Comparison of ENCODE assay signal across 9 cellular contexts in genomic region chr6:93721386-93722048, GRCh38.
A peak's percentile ranks its signal among the peaks of the same experiment; 100 is the strongest.
DNase-seq lines count a peak whose midpoint lies in the region; ATAC-seq lines count a peak whose summit lies in the region.
"Had no signal": no experiment of that assay in that cellular context is flagged by ENCODE, and none has a peak within 500 bp of the region (broad histone marks: within the 10 kb centered on the region; RNA-seq: fewer than 3 reads in every experiment).

No MANE protein-coding gene starts in this region.

- no peaks in the 10 kb centered on the region for H3K4me1 Mint-ChIP-seq in naive thymus-derived CD4-positive, alpha-beta T cell
- H3K4me1 Mint-ChIP-seq: activated CD4-positive, alpha-beta T cell treated with anti-CD3 and anti-CD28 coated beads, Interleukin-2, amount 10 ng/mL, durations not matched to agents 7 days and 5 days had no signal

- H3K27me3 Mint-ChIP-seq in naive thymus-derived CD4-positive, alpha-beta T cell, result no peaks in the 10 kb centered on the region
- H3K27me3 Mint-ChIP-seq: activated CD4-positive, alpha-beta T cell treated with anti-CD3 and anti-CD28 coated beads, Interleukin-2, amount 10 ng/mL, durations not matched to agents 7 days and 5 days had no signal

- no peak for ATAC-seq in HG03039 (IDR thresholded peaks at IDR 0.05; ENCODE audit: unreplicated experiment)
- ATAC-seq in naive thymus-derived CD4-positive, alpha-beta T cell, result no peak

- peaks cover 0 to 15% (median 2%) of the 10 kb centered on the region in 11 donors for H3K9me3 Mint-ChIP-seq in naive thymus-derived CD4-positive, alpha-beta T cell
- H3K9me3 Mint-ChIP-seq: activated CD4-positive, alpha-beta T cell treated with anti-CD3 and anti-CD28 coated beads, Interleukin-2, amount 10 ng/mL, durations not matched to agents 7 days and 5 days had no signal

- CTCF ChIA-PET in naive thymus-derived CD4-positive, alpha-beta T cell (lab: Charles Lee), result no interaction called here

- intact Hi-C loops in naive thymus-derived CD4-positive, alpha-beta T cell (cut with micrococcal nuclease), result no loop called here

- H3K9me3 ChIP-seq in ectodermal cell (ENCODE audit: control insufficient read depth, low read length), result no peaks in the 10 kb centered on the region
- peaks cover 0 to 1% (median 0%) of the 10 kb centered on the region in 3 experiments for H3K9me3 ChIP-seq in naive thymus-derived CD4-positive, alpha-beta T cell (ENCODE audit: control insufficient read depth in 2 of 3, low read length in 3 of 3)

- DNase-seq in HCEC 1CT (peak; percentile 40), NCI-H2227 treated with DMSO at 0.1 percent for 48 hours (lab: John Stamatoyannopoulos, UW) (peak; percentile 29), pons (ENCODE audit: low spot score) (peak; percentile 81), 8988T (no peak)
- DNase-seq in activated CD4-positive, CD25-positive, alpha-beta regulatory T cell treated with anti-CD3 and anti-CD28 coated beads, Interleukin-2, amount 50 U/mL, for 72 hours, result no peak
- no peak for DNase-seq in naive thymus-derived CD4-positive, alpha-beta T cell
- DNase-seq: activated CD4-positive, alpha-beta T cell treated with anti-CD3 and anti-CD28 coated beads, Interleukin-2, amount 10 ng/mL, durations not matched to agents 7 days and 5 days had no signal

- no peaks in the 10 kb centered on the region for H3K36me3 Mint-ChIP-seq in naive thymus-derived CD4-positive, alpha-beta T cell

- POLR2A ChIA-PET in naive thymus-derived CD4-positive, alpha-beta T cell (lab: Charles Lee), result no interaction called here

- no peaks in the 10 kb centered on the region for H3K27me3 ChIP-seq in ectodermal cell (ENCODE audit: control insufficient read depth, insufficient read depth, low read length, poor library complexity, severe bottlenecking)
- no peaks in the 10 kb centered on the region for H3K27me3 ChIP-seq in naive thymus-derived CD4-positive, alpha-beta T cell (ENCODE audit: control insufficient read depth in 2 of 2, insufficient read depth in 2 of 2, low read length in 2 of 2)

- H3K36me3 ChIP-seq in ectodermal cell (ENCODE audit: control insufficient read depth, insufficient read depth, low read length), result no peaks in the 10 kb centered on the region
- no peaks in the 10 kb centered on the region for H3K36me3 ChIP-seq in naive thymus-derived CD4-positive, alpha-beta T cell (ENCODE audit: control insufficient read depth in 2 of 3, insufficient read depth in 3 of 3, low read length in 3 of 3)

- no peaks in the 10 kb centered on the region for H3K4me1 ChIP-seq in ectodermal cell (ENCODE audit: control insufficient read depth, insufficient read depth, low read length)
- H3K4me1 ChIP-seq in naive thymus-derived CD4-positive, alpha-beta T cell (ENCODE audit: control insufficient read depth in 2 of 2, insufficient read depth in 2 of 2, low read length in 2 of 2), result no peaks in the 10 kb centered on the region

- no peak overlapping the region for H3K4me3 ChIP-seq in ectodermal cell (ENCODE audit: insufficient read depth, low read depth, low read length)
- no peak overlapping the region for H3K4me3 ChIP-seq in naive thymus-derived CD4-positive, alpha-beta T cell (ENCODE audit: low read length)

- WGBS in ectodermal cell, 2 experiments, result 80 to 85% methylated on average over 3 of the region's 3 CpGs

- no peak overlapping the region for H3K4me3 Mint-ChIP-seq in naive thymus-derived CD4-positive, alpha-beta T cell
- H3K4me3 Mint-ChIP-seq: activated CD4-positive, alpha-beta T cell treated with anti-CD3 and anti-CD28 coated beads, Interleukin-2, amount 10 ng/mL, durations not matched to agents 7 days and 5 days had no signal

- H3K27ac ChIP-seq in ectodermal cell (ENCODE audit: insufficient read depth, low read depth, low read length, poor library complexity, severe bottlenecking), result peak overlapping the region; percentile 8
- H3K27ac ChIP-seq in naive thymus-derived CD4-positive, alpha-beta T cell (ENCODE audit: low read depth, low read length), result no peak overlapping the region

- H3K27ac Mint-ChIP-seq in naive thymus-derived CD4-positive, alpha-beta T cell, result no peak overlapping the region
- H3K27ac Mint-ChIP-seq: activated CD4-positive, alpha-beta T cell treated with anti-CD3 and anti-CD28 coated beads, Interleukin-2, amount 10 ng/mL, durations not matched to agents 7 days and 5 days had no signal

Comparison
In these comparisons a context has a peak if more than half of its experiments do, and no peak if none do; other contexts are left out.
1. DNase-seq: peak in HCEC 1CT (single experiment), NCI-H2227 treated with DMSO at 0.1 percent for 48 hours (single experiment) and pons (single experiment); none in activated CD4-positive, CD25-positive, alpha-beta regulatory T cell treated with anti-CD3 and anti-CD28 coated beads, Interleukin-2, amount 50 U/mL, for 72 hours (single experiment), naive thymus-derived CD4-positive, alpha-beta T cell (0 of 9) and 8988T (single experiment).